In genomic region chr13:47478985-47479384, GRCh38 we compare ENCODE assay signal across 17 cellular contexts.
DNase-seq lines count a peak whose midpoint lies in the region; ATAC-seq and TF ChIP-seq lines count a peak whose summit lies in the region.
"Had no signal": no experiment of that assay in that cellular context is flagged by ENCODE, and none has a peak within 500 bp of the region (broad histone marks: within the 10 kb centered on the region; RNA-seq: fewer than 3 reads in every experiment).

No MANE protein-coding gene starts in this region.

- H3K4me3 ChIP-seq in ACC112 (ENCODE audit: low read depth, low read length) (no peak overlapping the region), gastroesophageal sphincter (no peak overlapping the region), OCI-LY7 (ENCODE audit: low read depth, low read length, poor library complexity, severe bottlenecking) (no peak overlapping the region)
- H3K4me3 ChIP-seq: K562 had no signal

- H3K9me3 ChIP-seq in gastroesophageal sphincter, result no peaks in the 10 kb centered on the region
- H3K9me3 ChIP-seq in OCI-LY7 (ENCODE audit: low read length), result no peaks in the 10 kb centered on the region

- no peak for TF ChIP-seq EP300 in gastroesophageal sphincter (IDR thresholded peaks at IDR 0.05)

- no peak for TF ChIP-seq POLR2A in gastroesophageal sphincter (IDR thresholded peaks at IDR 0.05)

- H2AFZ ChIP-seq in ACC112 (ENCODE audit: low read length, unreplicated experiment) (no peak overlapping the region), OCI-LY7 (ENCODE audit: low read length) (no peak overlapping the region)

- H3K27ac ChIP-seq in ACC112 (ENCODE audit: low read depth, low read length) (peak overlapping the region; percentile 74), gastroesophageal sphincter (no peak overlapping the region), OCI-LY7 (ENCODE audit: low read depth, low read length, poor library complexity, severe bottlenecking) (no peak overlapping the region)

- H4K20me1 ChIP-seq in OCI-LY7 (ENCODE audit: insufficient read depth, low read length), result no peaks in the 10 kb centered on the region

- H3K36me3 ChIP-seq in ACC112 (ENCODE audit: insufficient read depth, low read length) (no peaks in the 10 kb centered on the region), gastroesophageal sphincter (no peaks in the 10 kb centered on the region), OCI-LY7 (ENCODE audit: insufficient read depth, low read length) (no peaks in the 10 kb centered on the region)

- TF ChIP-seq CTCF in AG09319 (IDR thresholded peaks at IDR 0.05; ENCODE audit: low read depth, low read length) (no peak), gastroesophageal sphincter (IDR thresholded peaks at IDR 0.05) (no peak), OCI-LY7 (conservative IDR thresholded peaks at IDR 0.05; ENCODE audit: low read length) (no peak)

- ATAC-seq in esophagus mucosa (peak; percentile 82), gastroesophageal sphincter (no peak)
- ATAC-seq: K562 had no signal

- H3K79me2 ChIP-seq in ACC112 (ENCODE audit: control insufficient read depth, insufficient read depth, low read length, unreplicated experiment), result no peaks in the 10 kb centered on the region
- no peaks in the 10 kb centered on the region for H3K79me2 ChIP-seq in OCI-LY7 (ENCODE audit: insufficient read depth, low read depth, low read length)

- DNase-seq in AG09319 (ENCODE audit: extremely low read depth, low read depth), result peak; percentile 30
- peak; percentile 1 for DNase-seq in NCI-H774 (lab: John Stamatoyannopoulos, UW)
- DNase-seq in OCI-LY7 (ENCODE audit: low spot score), result no peak
- no peak for DNase-seq in GM19238 (ENCODE audit: insufficient read length, low spot score)
- DNase-seq: CD4-positive, alpha-beta memory T cell; GOT3; NCI-H1105; NCI-H1694; NCI-H2107; NCI-H446 treated with DMSO at 0.1 percent for 48 hours; NCI-H748 treated with DMSO at 0.1 percent for 48 hours; SIG-M5; SW 1271 had no signal

- no peaks in the 10 kb centered on the region for H3K9me2 ChIP-seq in OCI-LY7 (ENCODE audit: insufficient read depth, low read length)

- CTCF ChIA-PET in OCI-LY7 (lab: Charles Lee; ENCODE audit: unreplicated experiment), result no interaction called here

- H3K4me1 ChIP-seq in ACC112 (ENCODE audit: control insufficient read depth, insufficient read depth, low read length, unreplicated experiment) (peaks cover 23% of the 10 kb centered on the region), gastroesophageal sphincter (no peaks in the 10 kb centered on the region), OCI-LY7 (ENCODE audit: insufficient read depth, low read length, poor library complexity, severe bottlenecking) (no peaks in the 10 kb centered on the region)

- POLR2A ChIA-PET in OCI-LY7 (lab: Charles Lee), result no interaction called here

- intact Hi-C loops in OCI-LY7 (cut with micrococcal nuclease; ENCODE audit: unreplicated experiment), result no loop called here

- no peak overlapping the region for H3K4me2 ChIP-seq in OCI-LY7 (ENCODE audit: low read length)

- H3K27me3 ChIP-seq in ACC112 (ENCODE audit: insufficient read depth, low read length) (no peaks in the 10 kb centered on the region), gastroesophageal sphincter (no peaks in the 10 kb centered on the region)

- BruUV-seq in OCI-LY7 (replicated peaks; lab: Mats Ljungman, UMichigan), result no TSS peak

Comparison
In these comparisons a context has a peak if more than half of its experiments do, and no peak if none do; other contexts are left out.
1. DNase-seq: peak in AG09319 (single experiment) and NCI-H774 (single experiment); none in OCI-LY7 (single experiment) and GM19238 (single experiment).